ENCODE assay signal across 9 cellular contexts in the genomic region with DNA sequence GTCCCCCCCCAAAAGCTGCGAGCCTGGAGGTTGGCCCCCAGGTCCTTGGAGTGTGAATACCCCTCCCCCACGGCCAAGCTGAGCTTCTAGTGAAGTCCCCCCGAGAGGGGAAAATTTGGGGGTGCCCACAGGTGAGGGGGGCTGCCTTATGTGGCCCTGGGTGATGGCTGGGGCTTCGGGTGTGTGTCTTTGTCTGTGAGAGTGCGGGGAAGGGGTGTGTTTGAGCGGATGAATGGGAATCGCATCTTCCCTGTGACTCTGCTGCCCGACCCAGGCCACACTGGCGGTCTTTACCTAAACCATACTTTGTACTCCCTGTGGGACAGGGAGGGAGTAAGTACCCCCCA. TPM values are rescaled to one million over a fixed set of nuclear protein-coding genes. Genes with fewer than 3 reads are reported as not detected.
DNase-seq lines count a peak whose midpoint lies in the region; ATAC-seq and TF ChIP-seq lines count a peak whose summit lies in the region.
"Had no signal": no experiment of that assay in that cellular context is flagged by ENCODE, and none has a peak within 500 bp of the region (broad histone marks: within the 10 kb centered on the region; RNA-seq: fewer than 3 reads in every experiment).

No MANE protein-coding gene starts in this region.

- H3K4me3 ChIP-seq in DND-41 (ENCODE audit: low read depth in 1 of 2, low read length in 2 of 2) (peak overlapping the region in 1 of 2 experiments; percentile 77; a peak in 3 of 4 replicates), NT2/D1 (ENCODE audit: insufficient read length, low read depth) (peak overlapping the region; percentile 79), esophagus muscularis mucosa (peak overlapping the region in 3 of 4 donors; percentile 60 to 74 (median 61)), trophoblast cell (ENCODE audit: low read depth, low read length) (peak overlapping the region; percentile 80)

- H2AK5ac ChIP-seq in trophoblast cell (ENCODE audit: low read length) = peak overlapping the region; percentile 50

- no peak overlapping the region for H2BK5ac ChIP-seq in trophoblast cell (ENCODE audit: low read depth, low read length, poor library complexity)

- H4K8ac ChIP-seq in trophoblast cell (ENCODE audit: low read depth, low read length) = peak overlapping the region; percentile 0

- H3K9me3 ChIP-seq in DND-41 (ENCODE audit: insufficient read depth, low read length, severe bottlenecking) = no peaks in the 10 kb centered on the region
- H3K9me3 ChIP-seq in NT2/D1 (ENCODE audit: insufficient read depth, low read length) = no peaks in the 10 kb centered on the region
- H3K9me3 ChIP-seq in esophagus muscularis mucosa = no peaks in the 10 kb centered on the region
- no peaks in the 10 kb centered on the region for H3K9me3 ChIP-seq in trophoblast cell (ENCODE audit: insufficient read depth, low read depth, low read length)

- peaks cover 74% of the 10 kb centered on the region for H3K4me1 ChIP-seq in DND-41 (ENCODE audit: insufficient read depth, low read length)
- H3K4me1 ChIP-seq in NT2/D1 (ENCODE audit: insufficient read depth, insufficient read length) = peaks cover 24% of the 10 kb centered on the region
- peaks cover 9 to 20% (median 17%) of the 10 kb centered on the region in 4 donors for H3K4me1 ChIP-seq in esophagus muscularis mucosa
- peaks cover 4% of the 10 kb centered on the region in 2 experiments for H3K4me1 ChIP-seq in trophoblast cell (ENCODE audit: control insufficient read depth in 1 of 2, insufficient read depth in 2 of 2, low read length in 2 of 2)

- no peak for ATAC-seq in DND-41 (ENCODE audit: insufficient read depth, low read depth)

- peak overlapping the region; percentile 69 for H3K18ac ChIP-seq in trophoblast cell (ENCODE audit: low read length)

- peak overlapping the region; percentile 89; the same call in 1 of the 2 replicates for H3K9ac ChIP-seq in DND-41 (ENCODE audit: low read depth, low read length)
- peak overlapping the region; percentile 83 for H3K9ac ChIP-seq in NT2/D1 (ENCODE audit: insufficient read length, low read depth)
- peak overlapping the region; percentile 62 for H3K9ac ChIP-seq in trophoblast cell (ENCODE audit: low read length)

- H3K23ac ChIP-seq in trophoblast cell (ENCODE audit: low read length) = no peak overlapping the region

- H4K12ac ChIP-seq in trophoblast cell (ENCODE audit: low read depth, low read length) = peak overlapping the region; percentile 46

- H3K79me2 ChIP-seq in DND-41 (ENCODE audit: insufficient read depth, low read length) (peaks cover 23% of the 10 kb centered on the region), trophoblast cell (ENCODE audit: control insufficient read depth, insufficient read depth, low read length, poor library complexity) (peaks cover 10% of the 10 kb centered on the region)

- peaks cover 16% of the 10 kb centered on the region for H3K79me1 ChIP-seq in trophoblast cell (ENCODE audit: low read length)

- H2AFZ ChIP-seq in DND-41 (ENCODE audit: low read depth, low read length) = peak overlapping the region; percentile 80; the same call in 1 of the 2 replicates
- peak overlapping the region; percentile 44 for H2AFZ ChIP-seq in trophoblast cell (ENCODE audit: insufficient read depth, low read length, poor library complexity)

- no peaks in the 10 kb centered on the region for H3K27me3 ChIP-seq in DND-41 (ENCODE audit: insufficient read depth, low read length, poor library complexity)
- no peaks in the 10 kb centered on the region for H3K27me3 ChIP-seq in NT2/D1 (ENCODE audit: insufficient read depth, insufficient read length)
- peaks cover 0 to 15% (median 5%) of the 10 kb centered on the region in 4 donors for H3K27me3 ChIP-seq in esophagus muscularis mucosa
- no peaks in the 10 kb centered on the region for H3K27me3 ChIP-seq in trophoblast cell (ENCODE audit: insufficient read depth, low read length)

- DNase-seq in DND-41 (no peak), NT2/D1 (ENCODE audit: low read depth, low spot score) (no peak), esophagus muscularis mucosa (ENCODE audit: extremely low spot score) (no peak), trophoblast cell (no peak), COR-L47 (lab: John Stamatoyannopoulos, UW) (no peak), HuH-7.5 (ENCODE audit: low spot score) (no peak), inferior parietal cortex (ENCODE audit: extremely low spot score) (no peak), hippocampal formation (lab: John Stamatoyannopoulos, UW) (no peak)
- DNase-seq: IMR-90 had no signal

- peak overlapping the region; percentile 64 for H2BK120ac ChIP-seq in trophoblast cell (ENCODE audit: insufficient read depth, low read length, poor library complexity)

- peaks cover 23% of the 10 kb centered on the region for H4K20me1 ChIP-seq in DND-41 (ENCODE audit: insufficient read depth, low read length)

- H4K91ac ChIP-seq in trophoblast cell (ENCODE audit: low read depth, low read length) = peak overlapping the region; percentile 74

- intact Hi-C loops in esophagus muscularis mucosa (cut with DNase I) = no loop called here

- TF ChIP-seq CTCF in DND-41 (IDR thresholded peaks at IDR 0.05; ENCODE audit: borderline replicate concordance, extremely low read depth, low read length, poor library complexity, severe bottlenecking) (no peak), esophagus muscularis mucosa (IDR thresholded peaks at IDR 0.05) (no peak)

- TF ChIP-seq POLR2A in esophagus muscularis mucosa (IDR thresholded peaks at IDR 0.05; ENCODE audit: low read depth) = no peak

- H3K14ac ChIP-seq in trophoblast cell (ENCODE audit: low read length) = peak overlapping the region; percentile 75

- H3K36me3 ChIP-seq in DND-41 (ENCODE audit: insufficient read depth, low read length) = peaks cover 4% of the 10 kb centered on the region; the same call in 1 of the 2 replicates
- H3K36me3 ChIP-seq in NT2/D1 (ENCODE audit: insufficient read depth, insufficient read length, low read length) = peaks cover 3% of the 10 kb centered on the region
- no peaks in the 10 kb centered on the region for H3K36me3 ChIP-seq in esophagus muscularis mucosa
- H3K36me3 ChIP-seq in trophoblast cell (ENCODE audit: control insufficient read depth in 1 of 2, insufficient read depth in 2 of 2, low read length in 2 of 2) = no peaks in the 10 kb centered on the region

- no peak for TF ChIP-seq EP300 in esophagus muscularis mucosa (IDR thresholded peaks at IDR 0.05)

- H2BK12ac ChIP-seq in trophoblast cell (ENCODE audit: low read length) = no peak overlapping the region

- peak overlapping the region; percentile 4; the same call in 1 of the 2 replicates for H3K27ac ChIP-seq in DND-41 (ENCODE audit: low read length)
- no peak overlapping the region for H3K27ac ChIP-seq in esophagus muscularis mucosa (replicated peaks in 1 of 4)
- no peak overlapping the region for H3K27ac ChIP-seq in trophoblast cell (ENCODE audit: low read depth, low read length)

- H3K4ac ChIP-seq in trophoblast cell (ENCODE audit: low read depth, low read length) = peak overlapping the region; percentile 41

- H3K4me2 ChIP-seq in DND-41 (ENCODE audit: insufficient read depth, low read length) (peak overlapping the region; percentile 93), trophoblast cell (ENCODE audit: low read length) (peak overlapping the region; percentile 64)

- 43% methylated on average over 6 of the region's 9 CpGs for whole genome bisulfite sequencing in esophagus muscularis mucosa
- WGBS in trophoblast cell (ENCODE audit: extremely low coverage, insufficient coverage, insufficient read length) = no CpG with 5 or more reads among the region's 9 CpGs

RNA-seq across cellular contexts. Expression of gene SBK1, which starts 1.2 kb away (rescaled TPM):
- under 1 TPM; under 0.01 to 0.78 (median 0.17) TPM for total RNA-seq in esophagus muscularis mucosa
- polyA plus RNA-seq in trophoblast cell (2013) = 21.5 and 21.8 TPM in 2 replicates
